13 cellular contexts compared by ENCODE assay signal in the genomic region with DNA sequence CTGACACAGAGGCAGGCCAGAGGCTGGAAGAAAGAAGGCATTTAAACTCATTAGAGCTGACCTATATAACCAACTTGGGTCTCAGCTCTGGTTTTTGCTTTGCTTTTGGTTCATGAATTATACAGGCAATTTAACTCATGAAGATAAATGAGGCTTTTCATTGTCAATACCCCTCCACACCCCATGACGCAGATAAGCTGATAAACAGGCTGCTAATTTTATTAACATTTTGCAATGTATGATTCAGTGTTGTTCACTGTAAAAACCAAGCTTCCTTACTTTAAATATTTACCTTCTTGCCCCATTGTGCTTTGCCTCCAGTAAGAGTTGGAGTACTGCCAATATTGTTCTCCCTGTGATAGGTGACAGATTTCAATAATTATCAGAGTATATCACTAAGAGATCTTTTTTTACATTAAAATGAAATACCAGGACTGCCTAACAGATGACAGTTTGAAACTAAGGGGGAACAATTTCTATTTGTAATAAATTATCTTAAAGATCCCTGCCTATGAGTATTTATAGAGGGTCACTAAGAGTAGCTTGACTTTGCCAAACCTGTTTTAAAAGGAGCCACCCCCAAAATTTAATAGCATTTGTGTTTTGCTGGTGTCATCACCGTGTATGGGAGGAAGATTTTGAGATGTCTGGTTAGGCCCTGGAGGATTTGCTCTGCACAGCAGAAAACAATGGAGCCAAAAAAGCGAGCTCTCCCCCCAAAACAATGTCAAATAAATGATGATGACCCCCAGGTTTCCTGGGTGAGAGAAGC.
DNase-seq lines count a peak whose midpoint lies in the region; ATAC-seq, FAIRE-seq and TF ChIP-seq lines count a peak whose summit lies in the region.
"Had no signal": no experiment of that assay in that cellular context is flagged by ENCODE, and none has a peak within 500 bp of the region (broad histone marks: within the 10 kb centered on the region; RNA-seq: fewer than 3 reads in every experiment).

No MANE protein-coding gene starts in this region.

- no peak for TF ChIP-seq CTCF in Calu3 (IDR thresholded peaks at IDR 0.05; ENCODE audit: unreplicated experiment)

- DNase-seq in Calu3 = peak; percentile 30
- peak; percentile 94 for DNase-seq in NCI-H146 (lab: John Stamatoyannopoulos, UW)
- DNase-seq in amniotic epithelial cell (ENCODE audit: low read depth) = peak; percentile 67
- peak; percentile 51 for DNase-seq in kidney glomerular epithelial cell (lab: John Stamatoyannopoulos, UW)
- no peak for DNase-seq in RCC 7860 (ENCODE audit: low spot score)
- DNase-seq in NCI-H446 (lab: John Stamatoyannopoulos, UW) = no peak
- no peak for DNase-seq in activated T-cell treated with anti-CD3 and anti-CD28 coated beads, Interleukin-2, amount 50 U/mL, for 72 hours
- DNase-seq: activated T-cell treated with anti-CD3 and anti-CD28 coated beads, Interleukin-2, amount 50 U/mL, for 48 hours; CD4-positive, CD25-positive, alpha-beta regulatory T cell; NCI-H187 had no signal

- peak overlapping the region; percentile 83 for H3K27ac Mint-ChIP-seq in Calu3 (ENCODE audit: unreplicated experiment)
- H3K27ac Mint-ChIP-seq in activated T-cell treated with anti-CD3 and anti-CD28 coated beads, Interleukin-2, amount 50 U/mL, for 72 hours = no peak overlapping the region
- H3K27ac Mint-ChIP-seq: CD4-positive, CD25-positive, alpha-beta regulatory T cell had no signal

- H3K27me3 Mint-ChIP-seq in Calu3 (ENCODE audit: unreplicated experiment) = no peaks in the 10 kb centered on the region
- H3K27me3 Mint-ChIP-seq in activated T-cell treated with anti-CD3 and anti-CD28 coated beads, Interleukin-2, amount 50 U/mL, for 72 hours (ENCODE audit: low read depth) = no peaks in the 10 kb centered on the region
- H3K27me3 Mint-ChIP-seq: CD4-positive, CD25-positive, alpha-beta regulatory T cell had no signal

- H3K36me3 Mint-ChIP-seq in Calu3 (ENCODE audit: insufficient read depth, unreplicated experiment) = no peaks in the 10 kb centered on the region
- no peaks in the 10 kb centered on the region for H3K36me3 Mint-ChIP-seq in activated T-cell treated with anti-CD3 and anti-CD28 coated beads, Interleukin-2, amount 50 U/mL, for 72 hours (ENCODE audit: insufficient read depth in 2 of 2)
- H3K36me3 Mint-ChIP-seq: brain; CD4-positive, CD25-positive, alpha-beta regulatory T cell had no signal

- ATAC-seq in activated T-cell treated with anti-CD3 and anti-CD28 coated beads, Interleukin-2, amount 50 U/mL, for 72 hours (replicated peaks in 1 of 2) = no peak
- no peak for ATAC-seq in HG03521 (IDR thresholded peaks at IDR 0.05; ENCODE audit: unreplicated experiment)
- ATAC-seq: activated CD4-positive, CD25-positive, alpha-beta regulatory T cell treated with anti-CD3 and anti-CD28 coated beads, Interleukin-2, amount 50 U/mL, for 24 hours had no signal

- CTCF ChIA-PET in Calu3 (lab: Charles Lee) = interaction anchor here (0.6 to 1.5 kb wide), 3 partner anchors 54 to 691 kb away, joined by 3 to 6 read pairs (median 3); no protein-coding TSS in a partner anchor

- no peaks in the 10 kb centered on the region for H3K9me3 Mint-ChIP-seq in Calu3 (ENCODE audit: low read depth, unreplicated experiment)
- H3K9me3 Mint-ChIP-seq in activated T-cell treated with anti-CD3 and anti-CD28 coated beads, Interleukin-2, amount 50 U/mL, for 72 hours = peaks cover 0 to 3% of the 10 kb centered on the region in 2 donors

- BruUV-seq in Calu3 (replicated peaks; lab: Mats Ljungman, UMichigan) = no TSS peak

- no peak for FAIRE-seq in RCC 7860 (lab: Jason Lieb, UNC)

- peaks cover 45% of the 10 kb centered on the region for H3K4me1 Mint-ChIP-seq in Calu3 (ENCODE audit: low read depth, unreplicated experiment)
- no peaks in the 10 kb centered on the region for H3K4me1 Mint-ChIP-seq in activated T-cell treated with anti-CD3 and anti-CD28 coated beads, Interleukin-2, amount 50 U/mL, for 72 hours (ENCODE audit: low read depth)
- H3K4me1 Mint-ChIP-seq: CD4-positive, CD25-positive, alpha-beta regulatory T cell had no signal

- no peak overlapping the region for H3K4me3 Mint-ChIP-seq in Calu3 (ENCODE audit: low read depth, unreplicated experiment)
- no peak overlapping the region for H3K4me3 Mint-ChIP-seq in activated T-cell treated with anti-CD3 and anti-CD28 coated beads, Interleukin-2, amount 50 U/mL, for 72 hours
- H3K4me3 Mint-ChIP-seq: brain had no signal

- intact Hi-C loops in Calu3 (cut with micrococcal nuclease; ENCODE audit: unreplicated experiment) = loop anchor here (5.0 to 10.0 kb wide), 2 partner anchors 125 to 312 kb away; no protein-coding TSS in a partner anchor

Comparison
In these comparisons a context has a peak if more than half of its experiments do, and no peak if none do; other contexts are left out.
1. DNase-seq: peak in Calu3 (single experiment), NCI-H146 (single experiment), amniotic epithelial cell (single experiment) and kidney glomerular epithelial cell (single experiment); none in RCC 7860 (single experiment), NCI-H446 (0 of 2) and activated T-cell treated with anti-CD3 and anti-CD28 coated beads, Interleukin-2, amount 50 U/mL, for 72 hours (0 of 2).